Comparison of ENCODE assay signal across 8 cellular contexts in genomic region chr4:121072080-121072835, GRCh38. TPM values are rescaled to one million over a fixed set of nuclear protein-coding genes. Genes with fewer than 3 reads are reported as not detected.
DNase-seq lines count a peak whose midpoint lies in the region; ATAC-seq lines count a peak whose summit lies in the region.

NDNF (minus strand) TSS chr4:121072535; CDS start chr4:121045837, 26,698 bp downstream.

- intact Hi-C loops in activated CD4-positive, alpha-beta T cell treated with anti-CD3 and anti-CD28 coated beads for 36 hours (cut with DNase I, micrococcal nuclease) = loop anchor here (1.0 to 10.0 kb wide), 3 partner anchors 31 to 1447 kb away; partner anchors contain the start of genes PDE5A (in 1 of the 2) and PRDM5 (in 1 of the 2)

- DNase-seq in activated CD4-positive, alpha-beta T cell treated with anti-CD3 and anti-CD28 coated beads for 36 hours = peak; percentile 65
- DNase-seq in activated CD4-positive, alpha-beta T cell treated with anti-CD3 and anti-CD28 coated beads for 1 hour = no peak
- DNase-seq in RPMI8226 = peak; percentile 41
- DNase-seq in activated naive CD8-positive, alpha-beta T cell treated with anti-CD3 and anti-CD28 coated beads, Interleukin-2, amount 50 U/mL, for 24 hours = peak; percentile 57
- DNase-seq in hepatic stellate cell (ENCODE audit: low spot score) = peak; percentile 18
- peak; percentile 73 for DNase-seq in retina
- DNase-seq in cortex of kidney (lab: John Stamatoyannopoulos, UW) = no peak
- DNase-seq in epidermal melanocyte (ENCODE audit: insufficient read length, low spot score) = no peak

- H3K36me3 Mint-ChIP-seq in activated CD4-positive, alpha-beta T cell treated with anti-CD3 and anti-CD28 coated beads for 36 hours (ENCODE audit: low read depth) = no peaks in the 10 kb centered on the region
- no peaks in the 10 kb centered on the region for H3K36me3 Mint-ChIP-seq in activated naive CD8-positive, alpha-beta T cell treated with anti-CD3 and anti-CD28 coated beads, Interleukin-2, amount 50 U/mL, for 24 hours (ENCODE audit: low read depth)

- CTCF ChIA-PET in activated CD4-positive, alpha-beta T cell treated with anti-CD3 and anti-CD28 coated beads for 36 hours (lab: Charles Lee) = interaction anchor here (0.6 to 1.6 kb wide), 3 partner anchors 9 to 39 kb away, joined by 3 to 6 read pairs (median 3); no protein-coding TSS in a partner anchor

- no peak within 1 kb of the TSS for H3K27ac Mint-ChIP-seq in activated CD4-positive, alpha-beta T cell treated with anti-CD3 and anti-CD28 coated beads for 36 hours
- H3K27ac Mint-ChIP-seq in activated naive CD8-positive, alpha-beta T cell treated with anti-CD3 and anti-CD28 coated beads, Interleukin-2, amount 50 U/mL, for 24 hours = peak within 1 kb of the TSS; percentile 49

- peaks cover 16% of the 10 kb centered on the region for H3K4me1 Mint-ChIP-seq in activated CD4-positive, alpha-beta T cell treated with anti-CD3 and anti-CD28 coated beads for 36 hours
- peaks cover 31% of the 10 kb centered on the region for H3K4me1 Mint-ChIP-seq in activated naive CD8-positive, alpha-beta T cell treated with anti-CD3 and anti-CD28 coated beads, Interleukin-2, amount 50 U/mL, for 24 hours

- H3K4me3 Mint-ChIP-seq in activated CD4-positive, alpha-beta T cell treated with anti-CD3 and anti-CD28 coated beads for 36 hours = peak within 1 kb of the TSS; percentile 73
- peak within 1 kb of the TSS; percentile 76 for H3K4me3 Mint-ChIP-seq in activated naive CD8-positive, alpha-beta T cell treated with anti-CD3 and anti-CD28 coated beads, Interleukin-2, amount 50 U/mL, for 24 hours

- POLR2A ChIA-PET in activated CD4-positive, alpha-beta T cell treated with anti-CD3 and anti-CD28 coated beads for 36 hours (lab: Charles Lee) = no interaction called here

- peaks cover 59% of the 10 kb centered on the region for H3K27me3 Mint-ChIP-seq in activated CD4-positive, alpha-beta T cell treated with anti-CD3 and anti-CD28 coated beads for 36 hours
- H3K27me3 Mint-ChIP-seq in activated naive CD8-positive, alpha-beta T cell treated with anti-CD3 and anti-CD28 coated beads, Interleukin-2, amount 50 U/mL, for 24 hours = peaks cover 63% of the 10 kb centered on the region

- H3K9me3 Mint-ChIP-seq in activated CD4-positive, alpha-beta T cell treated with anti-CD3 and anti-CD28 coated beads for 36 hours (ENCODE audit: low read depth) = no peaks in the 10 kb centered on the region
- no peaks in the 10 kb centered on the region for H3K9me3 Mint-ChIP-seq in activated naive CD8-positive, alpha-beta T cell treated with anti-CD3 and anti-CD28 coated beads, Interleukin-2, amount 50 U/mL, for 24 hours

- ATAC-seq in activated CD4-positive, alpha-beta T cell treated with anti-CD3 and anti-CD28 coated beads for 36 hours = peak; percentile 72
- ATAC-seq in activated naive CD8-positive, alpha-beta T cell treated with anti-CD3 and anti-CD28 coated beads, Interleukin-2, amount 50 U/mL, for 24 hours = peak; percentile 58

RNA-seq across cellular contexts. Expression of gene NDNF, which starts in this region (rescaled TPM):
- total RNA-seq in activated CD4-positive, alpha-beta T cell treated with anti-CD3 and anti-CD28 coated beads for 36 hours = under 1 TPM; 0.11 to 0.16 TPM

Comparison
In these comparisons a context has a peak if more than half of its experiments do, and no peak if none do; other contexts are left out.
1. Peak in DNase-seq and ATAC-seq in activated CD4-positive, alpha-beta T cell treated with anti-CD3 and anti-CD28 coated beads for 36 hours; RNA of the gene not detected or under 1 TPM.
2. DNase-seq: peak in RPMI8226 (single experiment), activated naive CD8-positive, alpha-beta T cell treated with anti-CD3 and anti-CD28 coated beads, Interleukin-2, amount 50 U/mL, for 24 hours (single experiment), hepatic stellate cell (single experiment) and retina (single experiment); none in activated CD4-positive, alpha-beta T cell treated with anti-CD3 and anti-CD28 coated beads for 1 hour (single experiment), cortex of kidney (single experiment) and epidermal melanocyte (single experiment).